20 cellular contexts compared by ENCODE assay signal in the genomic region with DNA sequence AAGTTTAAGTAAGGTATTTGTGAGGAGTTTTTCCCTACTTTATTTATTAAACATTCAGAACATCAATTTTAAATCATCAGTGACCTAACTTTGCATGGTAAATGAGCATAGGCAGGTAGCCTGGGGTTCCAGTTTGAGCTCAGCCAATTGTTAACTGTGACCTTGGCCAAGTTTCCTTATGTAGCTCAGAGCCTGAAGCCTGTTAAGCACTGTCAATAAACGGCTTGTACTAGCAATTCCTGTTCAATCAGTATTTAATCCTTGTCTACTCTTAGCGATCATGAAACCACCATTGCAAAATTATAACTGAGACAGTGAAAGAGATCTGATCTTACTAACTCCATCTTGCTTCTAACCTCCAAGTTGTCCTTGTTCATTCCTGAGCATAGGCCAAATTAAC. TPM values are rescaled to one million over a fixed set of nuclear protein-coding genes. Genes with fewer than 3 reads are reported as not detected.
DNase-seq lines count a peak whose midpoint lies in the region; ATAC-seq, FAIRE-seq and TF ChIP-seq lines count a peak whose summit lies in the region.
"Had no signal": no experiment of that assay in that cellular context is flagged by ENCODE, and none has a peak within 500 bp of the region (broad histone marks: within the 10 kb centered on the region; RNA-seq: fewer than 3 reads in every experiment).

No MANE protein-coding gene starts in this region.

- H3K4me1 ChIP-seq in pancreas (peaks cover 8 to 21% (median 18%) of the 10 kb centered on the region in 3 donors), testis (no peaks in the 10 kb centered on the region), SJCRH30 (no peaks in the 10 kb centered on the region), Peyer's patch (peaks cover 0 to 14% (median under 1%) of the 10 kb centered on the region in 4 donors)

- WGBS in pancreas, 2 donors = 5 to 18% methylated on average over 2 of the region's 2 CpGs
- 68 to 74% methylated on average over 2 of the region's 2 CpGs for WGBS in testis, 2 donors

- H3K36me3 ChIP-seq in SK-N-MC (ENCODE audit: insufficient read depth, low read length) (no peaks in the 10 kb centered on the region), pancreas (no peaks in the 10 kb centered on the region), testis (ENCODE audit: low read depth, missing control alignments) (no peaks in the 10 kb centered on the region), SJCRH30 (no peaks in the 10 kb centered on the region), Peyer's patch (no peaks in the 10 kb centered on the region)
- H3K36me3 ChIP-seq: BE2C had no signal

- no peaks in the 10 kb centered on the region for H3K9me3 ChIP-seq in SK-N-MC (ENCODE audit: low read depth, low read length)
- H3K9me3 ChIP-seq in pancreas = no peaks in the 10 kb centered on the region
- H3K9me3 ChIP-seq in testis = no peaks in the 10 kb centered on the region
- H3K9me3 ChIP-seq in SJCRH30 (replicated peaks) = no peaks in the 10 kb centered on the region
- H3K9me3 ChIP-seq in Peyer's patch = no peaks in the 10 kb centered on the region
- H3K9me3 ChIP-seq: BE2C had no signal

- H3K27me3 ChIP-seq in pancreas (no peaks in the 10 kb centered on the region), testis (no peaks in the 10 kb centered on the region), SJCRH30 (peaks cover 4% of the 10 kb centered on the region; the same call in 1 of the 2 replicates), Peyer's patch (no peaks in the 10 kb centered on the region)
- H3K27me3 ChIP-seq: BE2C had no signal

- peak; percentile 76 for ATAC-seq in esophagus mucosa
- peak; percentile 46 to 68 (median 64) for ATAC-seq in pancreas
- ATAC-seq: Panc1 had no signal

- no peak overlapping the region for H3K9ac ChIP-seq in SK-N-MC (ENCODE audit: insufficient read length)

- TF ChIP-seq POLR2A in testis (IDR thresholded peaks at IDR 0.05) (no peak), Peyer's patch (IDR thresholded peaks at IDR 0.05) (no peak)

- TF ChIP-seq CTCF in pancreas (IDR thresholded peaks at IDR 0.05) (no peak), testis (IDR thresholded peaks at IDR 0.05) (no peak), Peyer's patch (IDR thresholded peaks at IDR 0.05) (no peak)

- H3K27ac ChIP-seq in SK-N-MC = peak overlapping the region; percentile 50; the same call in 1 of the 2 replicates
- H3K27ac ChIP-seq in pancreas = no peak overlapping the region
- no peak overlapping the region for H3K27ac ChIP-seq in testis
- H3K27ac ChIP-seq in SJCRH30 = no peak overlapping the region
- peak overlapping the region in 2 of 4 donors; percentile 5 to 49 for H3K27ac ChIP-seq in Peyer's patch

- no peak overlapping the region for H3K4me3 ChIP-seq in SK-N-MC
- H3K4me3 ChIP-seq in pancreas = no peak overlapping the region
- no peak overlapping the region for H3K4me3 ChIP-seq in testis
- no peak overlapping the region for H3K4me3 ChIP-seq in SJCRH30
- no peak overlapping the region for H3K4me3 ChIP-seq in Peyer's patch

- DNase-seq in SK-N-MC (ENCODE audit: low read depth, low spot score) = no peak
- no peak for DNase-seq in pancreas
- DNase-seq in testis = peak; percentile 2
- DNase-seq in SKM-1 (lab: John Stamatoyannopoulos, UW; ENCODE audit: unreplicated experiment) = no peak
- no peak for DNase-seq in SJCRH30
- DNase-seq in stimulated activated CD8-positive, alpha-beta memory T cell treated with anti-CD3 and anti-CD28 coated beads, Interleukin-4, amount 100 ng/mL, for 48 hours = no peak
- no peak for DNase-seq in Peyer's patch
- DNase-seq: DMS53, GDM1, NCI-H1092, NCI-H1436, NCI-H187 treated with DMSO at 0.1 percent for 48 hours, NCI-H748 treated with DMSO at 0.1 percent for 48 hours had no signal

- intact Hi-C loops in pancreas (cut with DNase I) (no loop called here), testis (cut with DNase I; ENCODE audit: low total_unique reads) (no loop called here)

- FAIRE-seq in pancreas (lab: Jason Lieb, UNC) = no peak
- FAIRE-seq: D721Med, H1 had no signal

RNA-seq across cellular contexts. Expression of gene SOWAHA, which starts 4.7 kb away (rescaled TPM):
- 0.04 TPM for total RNA-seq in esophagus mucosa
- total RNA-seq in pancreas = 1 to 10 TPM; 1.5 to 2.8 (median 1.9) TPM
- polyA plus RNA-seq in pancreas = 1 to 10 TPM; 1.4 to 5.0 TPM
- total RNA-seq in testis = 1 to 10 TPM; 1.2 to 1.3 TPM
- polyA plus RNA-seq in testis (ENCODE audit: insufficient read depth, low read depth, low replicate concordance) = 0.46 TPM
- 0.02 and 0.08 TPM in 2 replicates for total RNA-seq in SJCRH30 (2014; rRNA removed; shearing (Covaris generic))
- 100 to 1,000 TPM in 2 of 4 donors, 10 to 100 TPM in 2; 13.2 to 128 (median 97.5) TPM for total RNA-seq in Peyer's patch
- total RNA-seq: A673, NCI-H460 had no signal

RNA-seq across cellular contexts. Expression of gene SHROOM1, which starts 22.0 kb away (rescaled TPM):
- total RNA-seq in esophagus mucosa (6.9 TPM), pancreas (10 to 100 TPM; 10.7 to 14.7 (median 11.6) TPM), testis (1 to 10 TPM; 9.0 to 9.6 TPM), Peyer's patch (100 to 1,000 TPM in 2 of 4 donors, 10 to 100 TPM in 2; 14.9 to 200 (median 95.3) TPM)
- polyA plus RNA-seq in pancreas (10 to 100 TPM; 30.9 to 62.0 TPM), testis (ENCODE audit: insufficient read depth, low read depth, low replicate concordance) (2.1 TPM)
- 1.6 and 2.5 TPM in 2 replicates for total RNA-seq in SJCRH30 (2014; rRNA removed; shearing (Covaris generic))

RNA-seq across cellular contexts. Expression of gene SEPTIN8, which starts 31.4 kb away (rescaled TPM):
- total RNA-seq in esophagus mucosa = 46.0 TPM
- total RNA-seq in pancreas = 10 to 100 TPM; 13.1 to 32.8 (median 17.1) TPM
- polyA plus RNA-seq in pancreas = 10 to 100 TPM; 17.9 to 18.6 TPM
- total RNA-seq in testis = 10 to 100 TPM; 12.4 to 13.9 TPM
- 16.4 TPM for polyA plus RNA-seq in testis (ENCODE audit: insufficient read depth, low read depth, low replicate concordance)
- total RNA-seq in SJCRH30 (2014; rRNA removed; shearing (Covaris generic)) = 25.4 and 26.5 TPM in 2 replicates
- total RNA-seq in Peyer's patch = 10 to 100 TPM; 33.6 to 85.8 (median 56.2) TPM

RNA-seq across cellular contexts. Expression of gene GDF9, which starts 57.8 kb away (rescaled TPM):
- total RNA-seq in esophagus mucosa = 0.36 TPM
- total RNA-seq in pancreas = under 1 TPM; 0.19 to 0.93 (median 0.31) TPM
- 1 to 10 TPM in 1 of 2 donors, under 1 TPM in 1; 0.42 to 1.1 TPM for polyA plus RNA-seq in pancreas
- total RNA-seq in testis = 10 to 100 TPM in 1 of 2 donors, 1 to 10 TPM in 1; 5.7 to 13.5 TPM
- polyA plus RNA-seq in testis (ENCODE audit: insufficient read depth, low read depth, low replicate concordance) = 14.2 TPM
- 0.20 and 0.57 TPM in 2 replicates for total RNA-seq in SJCRH30 (2014; rRNA removed; shearing (Covaris generic))
- under 1 TPM in 1 of 4 donors, not detected in 3; 0.66 TPM for total RNA-seq in Peyer's patch
- total RNA-seq: H1 had no signal

RNA-seq across cellular contexts. Expression of gene UQCRQ, which starts 58.0 kb away (rescaled TPM):
- total RNA-seq in esophagus mucosa = 509 TPM
- 100 to 1,000 TPM; 133 to 235 (median 189) TPM for total RNA-seq in pancreas
- 100 to 1,000 TPM; 208 to 216 TPM for polyA plus RNA-seq in pancreas
- 100 to 1,000 TPM; 154 to 171 TPM for total RNA-seq in testis
- 167 TPM for polyA plus RNA-seq in testis (ENCODE audit: insufficient read depth, low read depth, low replicate concordance)
- total RNA-seq in SJCRH30 (2014; rRNA removed; shearing (Covaris generic)) = 229 and 261 TPM in 2 replicates
- total RNA-seq in Peyer's patch = 100 to 1,000 TPM in 3 of 4 donors, 10 to 100 TPM in 1; 71.8 to 366 (median 196) TPM
